In genomic region chr21:45292399-45293213, GRCh38 we compare ENCODE assay signal across 8 cellular contexts. TPM values are rescaled to one million over a fixed set of nuclear protein-coding genes. Genes with fewer than 3 reads are reported as not detected.
A peak's percentile ranks its signal among the peaks of the same experiment; 100 is the strongest.
DNase-seq lines count a peak whose midpoint lies in the region; ATAC-seq, FAIRE-seq and TF ChIP-seq lines count a peak whose summit lies in the region.

No MANE protein-coding gene starts in this region.

- no peak overlapping the region for H3K4me3 ChIP-seq in GM12875 (ENCODE audit: low read depth, low read length)
- H3K4me3 ChIP-seq in heart left ventricle: no peak overlapping the region
- H3K4me3 ChIP-seq in psoas muscle: no peak overlapping the region

- no peak for TF ChIP-seq POLR2A in heart left ventricle (IDR thresholded peaks at IDR 0.05)

- peak overlapping the region; percentile 80 for H3K4me3 Mint-ChIP-seq in T-helper 17 cell

- peak overlapping the region; percentile 72 for H3K27ac Mint-ChIP-seq in T-helper 17 cell

- H3K4me1 Mint-ChIP-seq in T-helper 17 cell: peaks cover 18% of the 10 kb centered on the region

- 20 to 25% (median 22%) methylated on average over 22 to 24 of the region's 24 CpGs for WGBS in adipose tissue, 3 donors
- 24 to 30% (median 26%) methylated on average over 20 to 24 of the region's 24 CpGs for WGBS in heart left ventricle, 4 donors
- WGBS in psoas muscle, 3 donors: 19 to 25% (median 24%) methylated on average over 19 to 24 of the region's 24 CpGs

- H3K27ac ChIP-seq in adipose tissue (ENCODE audit: low read depth, low read length) (peak overlapping the region; percentile 38), heart left ventricle (peak overlapping the region; percentile 51 to 99 (median 94)), psoas muscle (peak overlapping the region; percentile 82)

- FAIRE-seq in urothelium cell line (lab: Jason Lieb, UNC): no peak

- H3K27me3 Mint-ChIP-seq in T-helper 17 cell: no peaks in the 10 kb centered on the region

- H3K27me3 ChIP-seq in heart left ventricle (no peaks in the 10 kb centered on the region), psoas muscle (ENCODE audit: insufficient read depth in 3 of 3, low read length in 2 of 3) (peaks cover 0 to 15% (median 0%) of the 10 kb centered on the region in 3 donors)

- H3K36me3 Mint-ChIP-seq in T-helper 17 cell (ENCODE audit: low read depth): no peaks in the 10 kb centered on the region

- DNase-seq in NCI-H1417 (lab: John Stamatoyannopoulos, UW) (peak; percentile 78 to 95 (median 90)), T-helper 17 cell (peak; percentile 57 to 70 (median 61)), heart left ventricle (peak; percentile 87 to 94 (median 91)), psoas muscle (peak; percentile 87 to 91), urothelium cell line (ENCODE audit: low spot score) (peak; percentile 82)

- H3K9me3 ChIP-seq in T-helper 17 cell (ENCODE audit: control insufficient read depth, low read length, poor library complexity, severe bottlenecking) (no peaks in the 10 kb centered on the region), heart left ventricle (peaks cover 0 to 2% (median 0%) of the 10 kb centered on the region in 12 donors), psoas muscle (no peaks in the 10 kb centered on the region)

- H3K36me3 ChIP-seq in heart left ventricle (peaks cover 0 to 3% (median 0%) of the 10 kb centered on the region in 9 donors), psoas muscle (ENCODE audit: insufficient read depth in 1 of 2, low read depth in 1 of 2) (no peaks in the 10 kb centered on the region)

- intact Hi-C loops in heart left ventricle (cut with DNase I) (loop anchor here (1.0 to 5.0 kb wide), 6 partner anchors 95 to 530 kb away; no protein-coding TSS in a partner anchor), psoas muscle (cut with DNase I) (loop anchor here (1.0 to 10.0 kb wide), 4 partner anchors 146 to 532 kb away; no protein-coding TSS in a partner anchor)

- TF ChIP-seq CTCF in GM12875 (IDR thresholded peaks at IDR 0.05; ENCODE audit: borderline replicate concordance, insufficient read depth, low read depth, low read length) (peak; percentile 90), heart left ventricle (IDR thresholded peaks at IDR 0.05) (peak; percentile 97 to 100 (median 99)), psoas muscle (IDR thresholded peaks at IDR 0.05) (peak; percentile 96)

- peaks cover 10 to 61% (median 45%) of the 10 kb centered on the region in 12 donors for H3K4me1 ChIP-seq in heart left ventricle
- H3K4me1 ChIP-seq in psoas muscle: peaks cover 25% of the 10 kb centered on the region

- peak; percentile 63 for ATAC-seq in T-helper 17 cell
- peak; percentile 71 to 78 (median 74) for ATAC-seq in heart left ventricle
- ATAC-seq in psoas muscle: peak; percentile 68 to 80 (median 76)
- no peak for ATAC-seq in HG02870 (IDR thresholded peaks at IDR 0.05; ENCODE audit: unreplicated experiment)

RNA-seq across cellular contexts. Expression of gene POFUT2, which starts 4.9 kb away (rescaled TPM):
- total RNA-seq in T-helper 17 cell (10 to 100 TPM; 48.5 to 66.4 TPM), heart left ventricle (10 to 100 TPM; 10.8 to 22.0 (median 18.5) TPM), psoas muscle (10 to 100 TPM in 2 of 4 donors, 1 to 10 TPM in 2; 5.6 to 13.9 (median 9.4) TPM)
- polyA plus RNA-seq in adipose tissue (10 to 100 TPM; 13.7 to 23.3 (median 15.9) TPM), heart left ventricle (10 to 100 TPM; 14.1 to 25.8 TPM), psoas muscle (10 to 100 TPM in 2 of 3 donors, 1 to 10 TPM in 1; 8.3 to 13.1 (median 10.8) TPM)

Comparison
In these comparisons a context has a peak if more than half of its experiments do, and no peak if none do; other contexts are left out.
1. H3K27ac ChIP-seq: peak in every context shown above with its lines; median percentile 94 in heart left ventricle; 82 in psoas muscle; 38 in adipose tissue.